ENCODE assay signal across 9 cellular contexts in the genomic region with DNA sequence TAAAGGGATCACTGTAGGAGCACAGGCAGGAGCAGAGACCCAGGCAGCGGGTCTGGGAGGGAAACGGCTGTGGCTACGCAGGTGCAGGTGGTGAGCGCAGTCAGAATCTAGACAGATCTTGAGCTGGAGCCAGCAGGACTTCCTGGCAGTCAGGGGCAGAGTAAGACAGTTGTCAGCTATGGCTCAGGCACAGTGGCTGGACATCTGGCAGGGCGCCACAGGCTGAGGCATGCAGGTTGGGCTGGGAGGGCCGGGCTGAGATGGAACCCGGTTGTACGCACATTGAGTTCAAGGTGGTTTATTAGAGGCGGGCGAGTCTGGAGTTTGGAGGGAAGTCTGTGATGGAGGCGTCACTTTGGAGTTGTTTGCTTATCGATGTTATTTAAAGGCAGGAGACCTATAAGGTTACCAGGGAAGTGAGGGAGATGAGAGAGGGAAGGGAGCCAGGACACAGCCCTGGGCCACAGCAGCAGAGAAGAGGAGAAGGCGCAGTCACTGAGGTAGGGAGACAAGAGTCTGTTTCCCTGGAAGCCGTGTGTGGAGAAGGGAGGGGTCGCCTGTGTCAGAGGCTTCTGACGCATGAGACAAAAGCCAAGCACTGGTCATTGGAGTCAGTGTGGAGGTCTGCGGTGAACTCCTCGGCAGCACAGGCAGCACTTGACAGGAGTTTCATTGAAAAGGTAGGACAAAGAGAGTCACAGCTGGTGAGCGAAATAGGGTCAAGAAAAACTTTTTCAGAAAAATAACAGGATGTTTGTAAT.
DNase-seq lines count a peak whose midpoint lies in the region; ATAC-seq and TF ChIP-seq lines count a peak whose summit lies in the region.
"Had no signal": no experiment of that assay in that cellular context is flagged by ENCODE, and none has a peak within 500 bp of the region (broad histone marks: within the 10 kb centered on the region; RNA-seq: fewer than 3 reads in every experiment).

No MANE protein-coding gene starts in this region.

- peaks cover 41% of the 10 kb centered on the region for H3K4me1 Mint-ChIP-seq in T-helper 17 cell

- peak; percentile 77 for DNase-seq in COLO668 (lab: John Stamatoyannopoulos, UW; ENCODE audit: unreplicated experiment)
- DNase-seq in NCI-H1092 treated with DMSO at 0.1 percent for 48 hours (lab: John Stamatoyannopoulos, UW), result peak; percentile 98
- no peak for DNase-seq in T-helper 17 cell
- peak; percentile 73 to 74 for DNase-seq in left colon
- DNase-seq in MM.1S, result no peak
- DNase-seq in pons (ENCODE audit: low spot score), result no peak
- no peak for DNase-seq in NCI-H1930 (lab: John Stamatoyannopoulos, UW)
- DNase-seq in activated naive CD4-positive, alpha-beta T cell treated with Interleukin-2 at 50 U/mL for 16 hours, result no peak
- DNase-seq: NCI-H1436 treated with DMSO at 0.1 percent for 48 hours had no signal

- ATAC-seq in T-helper 17 cell (no peak), left colon (peak; percentile 77)

- no peaks in the 10 kb centered on the region for H4K20me1 ChIP-seq in MM.1S (ENCODE audit: insufficient read depth, low read length)

- H3K27ac Mint-ChIP-seq in T-helper 17 cell, result peak overlapping the region; percentile 89

- H3K9ac ChIP-seq in MM.1S (ENCODE audit: low read length), result no peak overlapping the region

- no peak for TF ChIP-seq CTCF in MM.1S (IDR thresholded peaks at IDR 0.05; ENCODE audit: low read length)

- peaks cover 2% of the 10 kb centered on the region for H3K36me3 Mint-ChIP-seq in T-helper 17 cell (ENCODE audit: low read depth)

- no peaks in the 10 kb centered on the region for H3K9me2 ChIP-seq in MM.1S (replicated peaks; ENCODE audit: insufficient read depth, low read length)

- no peak overlapping the region for H3K4me2 ChIP-seq in MM.1S (ENCODE audit: low read depth, low read length)

- no peak overlapping the region for H2AFZ ChIP-seq in MM.1S (ENCODE audit: low read length)

- no peaks in the 10 kb centered on the region for H3K4me1 ChIP-seq in MM.1S (ENCODE audit: low read length)

- H3F3A ChIP-seq in MM.1S (ENCODE audit: insufficient read depth, low read length), result 0 out of 2 replicates have a peak, but pooled peaks cover 4% of the 10 kb centered on the region

- H3K79me2 ChIP-seq in MM.1S (ENCODE audit: low read length), result no peaks in the 10 kb centered on the region

- H3K27me3 Mint-ChIP-seq in T-helper 17 cell, result no peaks in the 10 kb centered on the region

- H3K4me3 ChIP-seq in MM.1S (ENCODE audit: low read length), result no peak overlapping the region

- no peaks in the 10 kb centered on the region for H3K27me3 ChIP-seq in MM.1S (replicated peaks; ENCODE audit: insufficient read depth, low read length)

- peak overlapping the region; percentile 25 for H3K4me3 Mint-ChIP-seq in T-helper 17 cell

- no peak overlapping the region for H3K27ac ChIP-seq in MM.1S (ENCODE audit: low read length)

- no peaks in the 10 kb centered on the region for H3K36me3 ChIP-seq in MM.1S (replicated peaks; ENCODE audit: insufficient read depth, low read length)

- H3K9me3 ChIP-seq in T-helper 17 cell (ENCODE audit: control insufficient read depth, low read length, poor library complexity, severe bottlenecking) (no peaks in the 10 kb centered on the region), MM.1S (replicated peaks; ENCODE audit: insufficient read depth, low read length) (no peaks in the 10 kb centered on the region)

- intact Hi-C loops in left colon (cut with DNase I, micrococcal nuclease), result loop anchor here in 1 of 2 donors (10.0 kb wide), 1 partner anchor 156 kb away; no protein-coding TSS in a partner anchor

Comparison
In these comparisons a context has a peak if more than half of its experiments do, and no peak if none do; other contexts are left out.
1. DNase-seq: peak in COLO668 (single experiment), NCI-H1092 treated with DMSO at 0.1 percent for 48 hours (single experiment) and left colon (2 of 2); none in T-helper 17 cell (0 of 3), MM.1S (single experiment), pons (single experiment), NCI-H1930 (0 of 2) and activated naive CD4-positive, alpha-beta T cell treated with Interleukin-2 at 50 U/mL for 16 hours (single experiment).